In the genomic region with DNA sequence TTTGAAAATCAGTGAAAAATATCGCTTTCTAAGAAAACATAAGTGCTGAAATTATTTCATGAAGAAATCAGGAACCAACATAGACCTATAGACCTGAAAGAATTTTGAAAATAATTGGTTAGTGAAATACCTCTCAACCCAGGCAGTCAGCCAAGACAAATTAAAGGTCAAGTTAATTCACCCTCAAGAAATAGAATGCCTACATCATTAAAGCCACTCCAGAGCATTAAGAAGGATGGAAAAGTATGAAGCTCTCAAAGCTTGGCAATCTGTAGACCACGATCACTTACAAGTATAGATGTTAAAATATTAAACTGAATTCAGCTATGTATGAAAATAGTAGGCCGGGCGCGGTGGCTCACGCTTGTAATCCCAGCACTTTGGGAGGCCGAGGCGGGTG, we compare ENCODE assay signal across 25 cellular contexts. TPM values are rescaled to one million over a fixed set of nuclear protein-coding genes. Genes with fewer than 3 reads are reported as not detected.
DNase-seq lines count a peak whose midpoint lies in the region; ATAC-seq and TF ChIP-seq lines count a peak whose summit lies in the region.
"Had no signal": no experiment of that assay in that cellular context is flagged by ENCODE, and none has a peak within 500 bp of the region (broad histone marks: within the 10 kb centered on the region; RNA-seq: fewer than 3 reads in every experiment).

No MANE protein-coding gene starts in this region.

- no peak for ATAC-seq in activated T-cell treated with anti-CD3 and anti-CD28 coated beads, Interleukin-2, amount 50 U/mL, for 72 hours (replicated peaks in 1 of 2)
- ATAC-seq in left lung, result peak; percentile 86
- ATAC-seq in upper lobe of right lung, result peak; percentile 56
- ATAC-seq: A549, HepG2, K562, Panc1 had no signal

- H3K36me3 ChIP-seq in left lung (peaks cover 5 to 95% of the 10 kb centered on the region in 2 donors), upper lobe of right lung (peaks cover 83% of the 10 kb centered on the region)

- H3K27ac ChIP-seq in left lung, result no peak overlapping the region
- no peak overlapping the region for H3K27ac ChIP-seq in upper lobe of right lung
- H3K27ac ChIP-seq: A549, GM23248, HL-60 had no signal

- H3K27me3 ChIP-seq in left lung (no peaks in the 10 kb centered on the region), upper lobe of right lung (no peaks in the 10 kb centered on the region)

- H3K4me1 ChIP-seq in left lung, result no peaks in the 10 kb centered on the region
- no peaks in the 10 kb centered on the region for H3K4me1 ChIP-seq in upper lobe of right lung
- H3K4me1 ChIP-seq: A549, HAP-1 had no signal

- H3K27ac Mint-ChIP-seq in activated T-cell treated with anti-CD3 and anti-CD28 coated beads, Interleukin-2, amount 50 U/mL, for 72 hours, result peak overlapping the region; percentile 24
- H3K27ac Mint-ChIP-seq in endothelial cell (ENCODE audit: unreplicated experiment), result no peak overlapping the region
- H3K27ac Mint-ChIP-seq: B cell, CD14-positive monocyte had no signal

- intact Hi-C loops in left lung (cut with DNase I), result no loop called here
- intact Hi-C loops in upper lobe of right lung (cut with DNase I), result no loop called here

- no peaks in the 10 kb centered on the region for H3K9me3 Mint-ChIP-seq in activated T-cell treated with anti-CD3 and anti-CD28 coated beads, Interleukin-2, amount 50 U/mL, for 72 hours
- no peaks in the 10 kb centered on the region for H3K9me3 Mint-ChIP-seq in endothelial cell (ENCODE audit: unreplicated experiment)

- H3K9me3 ChIP-seq in left lung, result no peaks in the 10 kb centered on the region
- H3K9me3 ChIP-seq in upper lobe of right lung, result no peaks in the 10 kb centered on the region
- H3K9me3 ChIP-seq: A549, HAP-1, SK-N-SH had no signal

- H3K36me3 Mint-ChIP-seq in activated T-cell treated with anti-CD3 and anti-CD28 coated beads, Interleukin-2, amount 50 U/mL, for 72 hours (ENCODE audit: insufficient read depth in 2 of 2), result peaks cover 7 to 33% of the 10 kb centered on the region in 2 donors
- peaks cover 53% of the 10 kb centered on the region for H3K36me3 Mint-ChIP-seq in endothelial cell (ENCODE audit: low read depth, unreplicated experiment)

- TF ChIP-seq CTCF in left lung (IDR thresholded peaks at IDR 0.05) (no peak), upper lobe of right lung (IDR thresholded peaks at IDR 0.05) (no peak), endothelial cell (IDR thresholded peaks at IDR 0.05; ENCODE audit: unreplicated experiment) (no peak)

- H3K4me3 ChIP-seq in left lung (no peak overlapping the region), upper lobe of right lung (no peak overlapping the region)
- H3K4me3 ChIP-seq: A549, GM23248, HAP-1, K562 had no signal

- H3K27me3 Mint-ChIP-seq in activated T-cell treated with anti-CD3 and anti-CD28 coated beads, Interleukin-2, amount 50 U/mL, for 72 hours (ENCODE audit: low read depth), result no peaks in the 10 kb centered on the region
- H3K27me3 Mint-ChIP-seq in endothelial cell (ENCODE audit: unreplicated experiment), result peaks cover 4% of the 10 kb centered on the region
- H3K27me3 Mint-ChIP-seq: B cell had no signal

- no peak for DNase-seq in activated T-cell treated with anti-CD3 and anti-CD28 coated beads, Interleukin-2, amount 50 U/mL, for 72 hours
- DNase-seq in activated T-cell treated with anti-CD3 and anti-CD28 coated beads for 4 hours (no peak), NCI-H69 (lab: John Stamatoyannopoulos, UW) (peak; percentile 12), left lung (no peak), upper lobe of right lung (no peak), activated gamma-delta T cell treated with Interleukin-2 at 50 U/mL for 16 hours (no peak), hippocampal formation (lab: John Stamatoyannopoulos, UW) (no peak), endothelial cell (ENCODE audit: low spot score) (no peak)
- DNase-seq: DND-41, GM23248, NCI-H1092 treated with DMSO at 0.1 percent for 48 hours, NCI-H2029 treated with DMSO at 0.1 percent for 48 hours, NCI-H2171 treated with DMSO at 0.1 percent for 48 hours, NCI-H510A, NCI-H748 treated with DMSO at 0.1 percent for 48 hours, SIG-M5, SK-N-SH had no signal

- no peak overlapping the region for H3K4me3 Mint-ChIP-seq in activated T-cell treated with anti-CD3 and anti-CD28 coated beads, Interleukin-2, amount 50 U/mL, for 72 hours
- no peak overlapping the region for H3K4me3 Mint-ChIP-seq in endothelial cell (ENCODE audit: unreplicated experiment)
- H3K4me3 Mint-ChIP-seq: B cell, CD14-positive monocyte had no signal

- peaks cover 10% of the 10 kb centered on the region for H3K4me1 Mint-ChIP-seq in activated T-cell treated with anti-CD3 and anti-CD28 coated beads, Interleukin-2, amount 50 U/mL, for 72 hours (ENCODE audit: low read depth)
- H3K4me1 Mint-ChIP-seq in endothelial cell (ENCODE audit: unreplicated experiment), result no peaks in the 10 kb centered on the region
- H3K4me1 Mint-ChIP-seq: CD14-positive monocyte had no signal

RNA-seq across cellular contexts. Expression of gene SFSWAP, which starts 48.3 kb away (rescaled TPM):
- 10 to 100 TPM; 58.5 to 61.5 TPM for total RNA-seq in activated T-cell treated with anti-CD3 and anti-CD28 coated beads, Interleukin-2, amount 50 U/mL, for 72 hours
- total RNA-seq in left lung (10 to 100 TPM; 26.0 to 38.3 TPM), upper lobe of right lung (51.2 TPM), endothelial cell (ENCODE audit: unreplicated experiment) (56.3 TPM)

Comparison
In these comparisons a context has a peak if more than half of its experiments do, and no peak if none do; other contexts are left out.
1. ATAC-seq: peak in left lung (single experiment) and upper lobe of right lung (single experiment); none in activated T-cell treated with anti-CD3 and anti-CD28 coated beads, Interleukin-2, amount 50 U/mL, for 72 hours (0 of 2).